Comparison of ENCODE assay signal across 21 cellular contexts in genomic region chr6:83352413-83352812, GRCh38.
DNase-seq lines count a peak whose midpoint lies in the region; ATAC-seq and TF ChIP-seq lines count a peak whose summit lies in the region.
"Had no signal": no experiment of that assay in that cellular context is flagged by ENCODE, and none has a peak within 500 bp of the region (broad histone marks: within the 10 kb centered on the region; RNA-seq: fewer than 3 reads in every experiment).

No MANE protein-coding gene starts in this region.

- TF ChIP-seq CTCF in foreskin fibroblast (IDR thresholded peaks at IDR 0.05; ENCODE audit: low read depth, low read length): no peak

- DNase-seq in AG08395 (ENCODE audit: low spot score): peak; percentile 4
- DNase-seq in HCEC 1CT: peak; percentile 64
- DNase-seq in amniotic epithelial cell (ENCODE audit: low read depth): peak; percentile 17
- peak; percentile 9 to 39 for DNase-seq in foreskin fibroblast
- DNase-seq in glomerular visceral epithelial cell (ENCODE audit: extremely low spot score): no peak
- DNase-seq: 8988T; AML-193; CD4-positive, alpha-beta T cell; DMS53; NCI-H1092 treated with DMSO at 0.1 percent for 48 hours; NCI-H1436 treated with DMSO at 0.1 percent for 48 hours; NCI-H1930; NCI-H446; NCI-H524 treated with DMSO at 0.1 percent for 48 hours; NCI-H774; SJCRH30 had no signal

- H3K4me3 ChIP-seq in foreskin fibroblast (ENCODE audit: low read depth in 1 of 2, low read length in 2 of 2): no peak overlapping the region
- H3K4me3 ChIP-seq: BLaER1 treated with 17β-estradiol and CSF1 and Interleukin-3, amounts not matched to agents 10 nM and 100 nM; GM23338; HAP-1; SJCRH30 had no signal

- no peak for ATAC-seq in HG02885 (IDR thresholded peaks at IDR 0.05; ENCODE audit: poor library complexity, unreplicated experiment)
- no peak for ATAC-seq in GM21529 (IDR thresholded peaks at IDR 0.05; ENCODE audit: unreplicated experiment)
- ATAC-seq: GM23338 had no signal
